34 cellular contexts compared by ENCODE assay signal in genomic region chr2:38930600-38930999, GRCh38. TPM values are rescaled to one million over a fixed set of nuclear protein-coding genes. Genes with fewer than 3 reads are reported as not detected.
DNase-seq lines count a peak whose midpoint lies in the region; ATAC-seq, FAIRE-seq and TF ChIP-seq lines count a peak whose summit lies in the region.
"Had no signal": no experiment of that assay in that cellular context is flagged by ENCODE, and none has a peak within 500 bp of the region (broad histone marks: within the 10 kb centered on the region; RNA-seq: fewer than 3 reads in every experiment).

No MANE protein-coding gene starts in this region.

- BruUV-seq in PC-3 (replicated peaks; lab: Mats Ljungman, UMichigan), result no TSS peak
- BruUV-seq in K562 (replicated peaks; lab: Mats Ljungman, UMichigan), result no TSS peak

- POLR2A ChIA-PET in PC-3 (lab: Charles Lee; ENCODE audit: unreplicated experiment), result no interaction called here
- POLR2A ChIA-PET in K562 (lab: Yijun Ruan, JAX), result no interaction called here

- H3K9me3 ChIP-seq in PC-3 (ENCODE audit: low read length) (no peaks in the 10 kb centered on the region), K562 (replicated peaks; ENCODE audit: control insufficient read depth, insufficient read depth, low read depth, low read length) (no peaks in the 10 kb centered on the region), testis (no peaks in the 10 kb centered on the region)
- H3K9me3 ChIP-seq: A549; BE2C; BLaER1; BLaER1 treated with 17β-estradiol and CSF1 and Interleukin-3, amounts not matched to agents 10 nM and 100 nM; Caco-2 had no signal

- TF ChIP-seq POLR2A in K562 (conservative IDR thresholded peaks at IDR 0.05) (no peak), testis (IDR thresholded peaks at IDR 0.05) (no peak)

- FAIRE-seq in TTC549 (lab: Jason Lieb, UNC) (peak; percentile 13), K562 (lab: Jason Lieb, UNC) (no peak)
- FAIRE-seq: A549, D721Med had no signal

- in situ Hi-C loops in K562 (cut with MboI), result loop anchor here (25.0 kb wide), 1 partner anchor 307 kb away; the partner anchor contains the start of gene CDKL4

- H3K4me3 ChIP-seq in PC-3 (ENCODE audit: low read length), result no peak overlapping the region
- no peak overlapping the region for H3K4me3 ChIP-seq in K562
- H3K4me3 ChIP-seq in testis, result no peak overlapping the region
- H3K4me3 ChIP-seq: A549; BLaER1; BLaER1 treated with 17β-estradiol and CSF1 and Interleukin-3, amounts not matched to agents 10 nM and 100 nM had no signal

- H3K79me2 ChIP-seq in PC-3 (ENCODE audit: low read length) (no peaks in the 10 kb centered on the region), K562 (ENCODE audit: control insufficient read depth, insufficient read depth, low read length) (no peaks in the 10 kb centered on the region)

- WGBS in K562 (ENCODE audit: insufficient coverage, low coverage, missing lambda C conversion rate), result 5% methylated on average over 2 of the region's 2 CpGs
- WGBS in testis, 2 donors, result 85 to 90% methylated on average over 2 of the region's 2 CpGs

- no peak for TF ChIP-seq EP300 in K562 (IDR thresholded peaks at IDR 0.05; ENCODE audit: low read length)

- CTCF ChIA-PET in PC-3 (lab: Charles Lee), result no interaction called here
- CTCF ChIA-PET in K562 (lab: Yijun Ruan, JAX; ENCODE audit: low intra/inter-chr PET ratio), result no interaction called here

- H3K4me1 ChIP-seq in PC-3 (ENCODE audit: insufficient read depth, low read length) (peaks cover 3% of the 10 kb centered on the region; the same call in 1 of the 2 replicates), K562 (replicated peaks in 1 of 2; ENCODE audit: control insufficient read depth in 2 of 2, insufficient read depth in 2 of 2, low read length in 2 of 2) (no peaks in the 10 kb centered on the region), testis (no peaks in the 10 kb centered on the region)
- H3K4me1 ChIP-seq: A549 had no signal

- H4K20me1 ChIP-seq in PC-3 (ENCODE audit: low read length) (no peaks in the 10 kb centered on the region), K562 (replicated peaks; ENCODE audit: control insufficient read depth, insufficient read depth, low read length) (no peaks in the 10 kb centered on the region)
- H4K20me1 ChIP-seq: BLaER1; BLaER1 treated with 17β-estradiol and CSF1 and Interleukin-3, amounts not matched to agents 10 nM and 100 nM had no signal

- H3K27me3 ChIP-seq in PC-3 (ENCODE audit: low read length) (no peaks in the 10 kb centered on the region), K562 (ENCODE audit: control insufficient read depth in 2 of 2, insufficient read depth in 2 of 2, low read length in 2 of 2) (peaks cover 2 to 4% of the 10 kb centered on the region in 2 experiments; a peak in 2 of 5 replicates), testis (no peaks in the 10 kb centered on the region)
- H3K27me3 ChIP-seq: BE2C; BLaER1; BLaER1 treated with 17β-estradiol and CSF1 and Interleukin-3, amounts not matched to agents 10 nM and 100 nM had no signal

- TF ChIP-seq CTCF in PC-3 (conservative IDR thresholded peaks at IDR 0.05; ENCODE audit: low read depth, low read length) (no peak), K562 (IDR thresholded peaks at IDR 0.05 in 2 of 3, conservative IDR thresholded peaks at IDR 0.05 in 1 of 3; ENCODE audit: insufficient read depth in 2 of 3, low read depth in 1 of 3, low read length in 3 of 3) (no peak), testis (IDR thresholded peaks at IDR 0.05) (no peak)

- no peak for TF ChIP-seq RAD21 in K562 (CRISPR knock-in tag; conservative IDR thresholded peaks at IDR 0.05 in 1 of 2, IDR thresholded peaks at IDR 0.05 in 1 of 2)

- H3K9ac ChIP-seq in PC-3 (ENCODE audit: low read length) (no peak overlapping the region), K562 (ENCODE audit: insufficient read depth in 1 of 2, low read depth in 2 of 2, low read length in 2 of 2) (no peak overlapping the region)
- H3K9ac ChIP-seq: BLaER1; BLaER1 treated with 17β-estradiol and CSF1 and Interleukin-3, amounts not matched to agents 10 nM and 100 nM had no signal

- H3K4me2 ChIP-seq in PC-3 (ENCODE audit: low read length) (no peak overlapping the region), K562 (ENCODE audit: insufficient read depth, low read length) (no peak overlapping the region)
- H3K4me2 ChIP-seq: A549; BLaER1; BLaER1 treated with 17β-estradiol and CSF1 and Interleukin-3, amounts not matched to agents 10 nM and 100 nM had no signal

- H3K27ac ChIP-seq in PC-3 (ENCODE audit: low read length), result no peak overlapping the region
- no peak overlapping the region for H3K27ac ChIP-seq in K562 (ENCODE audit: extremely low read depth, low read depth, low read length)
- H3K27ac ChIP-seq in testis, result no peak overlapping the region
- H3K27ac ChIP-seq: 22Rv1; A549; BLaER1; BLaER1 treated with 17β-estradiol and CSF1 and Interleukin-3, amounts not matched to agents 10 nM and 100 nM; C4-2B had no signal

- intact Hi-C loops in PC-3 (cut with micrococcal nuclease) (no loop called here), K562 (cut with micrococcal nuclease) (loop anchor here (5.0 kb wide), 1 partner anchor 103 kb away; no protein-coding TSS in a partner anchor), testis (cut with DNase I; ENCODE audit: low total_unique reads) (no loop called here)

- no peaks in the 10 kb centered on the region for H3K9me1 ChIP-seq in K562 (ENCODE audit: control insufficient read depth, insufficient read depth, low read length)

- H3K9me2 ChIP-seq in PC-3 (replicated peaks; ENCODE audit: low read length), result no peaks in the 10 kb centered on the region

- ATAC-seq in PC-3 (no peak), K562 (no peak)
- ATAC-seq: A549; CD8-positive, alpha-beta T cell had no signal

- no peaks in the 10 kb centered on the region for H3K36me3 ChIP-seq in PC-3 (ENCODE audit: low read depth, low read length)
- no peaks in the 10 kb centered on the region for H3K36me3 ChIP-seq in K562 (ENCODE audit: control insufficient read depth, insufficient read depth, low read length)
- H3K36me3 ChIP-seq in testis (ENCODE audit: low read depth, missing control alignments), result no peaks in the 10 kb centered on the region
- H3K36me3 ChIP-seq: BE2C; BLaER1; BLaER1 treated with 17β-estradiol and CSF1 and Interleukin-3, amounts not matched to agents 10 nM and 100 nM had no signal

- DNase-seq in PC-3, result no peak
- no peak for DNase-seq in K562 (ENCODE audit: extremely low read depth in 1 of 4, low spot score in 3 of 4)
- no peak for DNase-seq in ecto neural progenitor cell (ENCODE audit: low spot score)
- no peak for DNase-seq in NCI-H2029 (lab: John Stamatoyannopoulos, UW)
- DNase-seq in testis, result no peak
- DNase-seq: 8988T; ACHN; AML-193; BE2C; C1 segment of cervical spinal cord; Caco-2; Calu3; CD4-positive, alpha-beta memory T cell; CD4-positive, alpha-beta T cell; CD4-positive, CD25-positive, alpha-beta regulatory T cell; CD8-positive, alpha-beta memory T cell; CD8-positive, alpha-beta T cell; COR-L47; DMS 273 treated with DMSO at 0.1 percent for 48 hours; DMS153; DMS53; DMS79; DMS79 treated with DMSO at 0.1 percent for 48 hours; DND-41; EL had no signal

- 0 out of 2 replicates have a peak overlapping the region, but pooled peaks have one; percentile 26 for H2AFZ ChIP-seq in PC-3 (ENCODE audit: low read length)
- H2AFZ ChIP-seq in K562 (ENCODE audit: low read depth, low read length), result no peak overlapping the region; the same call in 1 of the 2 replicates

- no peaks in the 10 kb centered on the region for H3F3A ChIP-seq in PC-3 (ENCODE audit: low read length, unreplicated experiment)

RNA-seq across cellular contexts. Expression of gene ARHGEF33, which starts 40.9 kb away (rescaled TPM):
- 0.04 and 0.06 TPM in 2 replicates for total RNA-seq in PC-3 (2014; rRNA removed)
- 0.35 TPM in 1 of 2 replicates, not detected in the other for total RNA-seq in K562 (2011; cell fraction: chromatin; rRNA removed; ENCODE audit: low replicate concordance)
- total RNA-seq in K562 (2011; cell fraction: nucleolus; rRNA removed), result not detected in 2 replicates
- total RNA-seq in K562 (2011; cell fraction: nucleoplasm; rRNA removed), result not detected in 2 replicates
- total RNA-seq in K562 (2014; rRNA removed), result 0.04 TPM in 1 of 2 replicates, not detected in the other
- total RNA-seq in K562 (2014; rRNA removed; fragmentation: Illumina TruSeq; extraction: Trizol), result not detected in 2 replicates
- 0.04 TPM in 1 of 2 replicates, not detected in the other for total RNA-seq in K562 (2015; rRNA removed; fragmentation: Illumina TruSeq; extraction: Trizol)
- total RNA-seq in K562 (2021), result 0.02 TPM in 1 of 2 replicates, not detected in the other
- 0.01 and 0.03 TPM in 2 replicates for polyA plus RNA-seq in K562 (2011; rRNA removed)
- polyA plus RNA-seq in K562 (2011; cell fraction: cytosol; rRNA removed), result 0.01 and 0.04 TPM in 2 replicates
- 0.07 and 0.10 TPM in 2 replicates for polyA plus RNA-seq in K562 (2011; cell fraction: nucleus; rRNA removed)
- 0.01 TPM in 1 of 2 replicates, not detected in the other for polyA plus RNA-seq in K562 (2012)
- not detected in 2 replicates for polyA plus RNA-seq in K562 (2014; fragmentation: Illumina TruSeq; extraction: Trizol)
- under 1 TPM in 1 of 2 experiments, not detected in 1; 0.08 TPM for polyA plus RNA-seq in K562 (2014; fragmentation: Nextera tagmentation; extraction: Ambion mirVana)
- not detected in 2 replicates for polyA plus RNA-seq in K562 (2014; rRNA removed)
- 0.03 TPM in 1 of 2 replicates, not detected in the other for polyA minus RNA-seq in K562 (2011; rRNA and poly(A)+ RNA removed)
- polyA minus RNA-seq in K562 (2011; cell fraction: cytosol; rRNA and poly(A)+ RNA removed), result not detected in 2 replicates
- polyA minus RNA-seq in K562 (2011; cell fraction: nucleus; rRNA and poly(A)+ RNA removed), result 0.11 TPM in 1 of 2 replicates, not detected in the other
- total RNA-seq in testis, result 1 to 10 TPM; 5.9 to 6.2 TPM
- 16.7 TPM for polyA plus RNA-seq in testis (ENCODE audit: insufficient read depth, low read depth, low replicate concordance)
- total RNA-seq: Caco-2; CD4-positive, alpha-beta T cell; CD4-positive, CD25-positive, alpha-beta regulatory T cell; CD8-positive, alpha-beta T cell; Daoy had no signal
- polyA plus RNA-seq: CD14-positive monocyte; CD8-positive, alpha-beta memory T cell had no signal

RNA-seq across cellular contexts. Expression of gene MORN2, which starts 54.8 kb away (rescaled TPM):
- total RNA-seq in PC-3 (2014; rRNA removed) (9.6 and 24.4 TPM in 2 replicates), K562 (2014; rRNA removed) (10.4 and 10.8 TPM in 2 replicates), K562 (2014; rRNA removed; fragmentation: Illumina TruSeq; extraction: Trizol) (20.8 and 21.1 TPM in 2 replicates), K562 (2015; rRNA removed; fragmentation: Illumina TruSeq; extraction: Trizol) (16.9 and 23.6 TPM in 2 replicates), K562 (2021) (10.2 and 10.4 TPM in 2 replicates), testis (100 to 1,000 TPM in 1 of 2 donors, 10 to 100 TPM in 1; 50.5 to 123 TPM)
- 0.67 and 0.81 TPM in 2 replicates for total RNA-seq in K562 (2011; cell fraction: chromatin; rRNA removed; ENCODE audit: low replicate concordance)
- 1.2 and 2.2 TPM in 2 replicates for total RNA-seq in K562 (2011; cell fraction: nucleolus; rRNA removed)
- total RNA-seq in K562 (2011; cell fraction: nucleoplasm; rRNA removed), result 2.1 and 2.8 TPM in 2 replicates
- polyA plus RNA-seq in K562 (2011; rRNA removed) (11.9 and 18.5 TPM in 2 replicates), K562 (2014; fragmentation: Illumina TruSeq; extraction: Trizol) (15.3 and 16.9 TPM in 2 replicates), K562 (2014; fragmentation: Nextera tagmentation; extraction: Ambion mirVana) (10 to 100 TPM; 35.4 to 39.5 TPM), K562 (2014; rRNA removed) (19.4 and 25.8 TPM in 2 replicates), testis (ENCODE audit: insufficient read depth, low read depth, low replicate concordance) (279 TPM)
- polyA plus RNA-seq in K562 (2011; cell fraction: cytosol; rRNA removed), result 3.2 and 6.2 TPM in 2 replicates
- polyA plus RNA-seq in K562 (2011; cell fraction: nucleus; rRNA removed), result 1.7 and 3.2 TPM in 2 replicates
- polyA plus RNA-seq in K562 (2012), result 12.1 and 35.2 TPM in 2 replicates
- 9.4 and 10.2 TPM in 2 replicates for polyA minus RNA-seq in K562 (2011; rRNA and poly(A)+ RNA removed)
- polyA minus RNA-seq in K562 (2011; cell fraction: cytosol; rRNA and poly(A)+ RNA removed), result 3.2 TPM in 1 of 2 replicates, not detected in the other
- polyA minus RNA-seq in K562 (2011; cell fraction: nucleus; rRNA and poly(A)+ RNA removed), result 0.67 and 1.00 TPM in 2 replicates

RNA-seq across cellular contexts. Expression of gene DHX57, which starts 54.9 kb away (rescaled TPM):
- total RNA-seq in PC-3 (2014; rRNA removed), result 16.6 and 17.5 TPM in 2 replicates
- 30.4 and 67.1 TPM in 2 replicates for total RNA-seq in K562 (2011; cell fraction: chromatin; rRNA removed; ENCODE audit: low replicate concordance)
- 13.2 and 20.3 TPM in 2 replicates for total RNA-seq in K562 (2011; cell fraction: nucleolus; rRNA removed)
- 27.6 and 28.2 TPM in 2 replicates for total RNA-seq in K562 (2011; cell fraction: nucleoplasm; rRNA removed)
- 15.1 and 15.8 TPM in 2 replicates for total RNA-seq in K562 (2014; rRNA removed)
- 20.8 and 22.1 TPM in 2 replicates for total RNA-seq in K562 (2014; rRNA removed; fragmentation: Illumina TruSeq; extraction: Trizol)
- total RNA-seq in K562 (2015; rRNA removed; fragmentation: Illumina TruSeq; extraction: Trizol), result 17.0 and 20.2 TPM in 2 replicates
- 18.4 and 20.1 TPM in 2 replicates for total RNA-seq in K562 (2021)
- 15.9 and 23.6 TPM in 2 replicates for polyA plus RNA-seq in K562 (2011; rRNA removed)
- 5.8 and 8.1 TPM in 2 replicates for polyA plus RNA-seq in K562 (2011; cell fraction: cytosol; rRNA removed)
- polyA plus RNA-seq in K562 (2011; cell fraction: nucleus; rRNA removed), result 13.0 and 13.4 TPM in 2 replicates
- polyA plus RNA-seq in K562 (2012), result 8.7 and 11.1 TPM in 2 replicates
- polyA plus RNA-seq in K562 (2014; fragmentation: Illumina TruSeq; extraction: Trizol), result 15.6 and 17.9 TPM in 2 replicates
- polyA plus RNA-seq in K562 (2014; fragmentation: Nextera tagmentation; extraction: Ambion mirVana), result 10 to 100 TPM in 1 of 2 experiments, 1 to 10 TPM in 1; 7.4 to 10.2 TPM
- polyA plus RNA-seq in K562 (2014; rRNA removed), result 13.1 and 14.8 TPM in 2 replicates
- 41.6 and 43.8 TPM in 2 replicates for polyA minus RNA-seq in K562 (2011; rRNA and poly(A)+ RNA removed)
- 16.9 and 25.6 TPM in 2 replicates for polyA minus RNA-seq in K562 (2011; cell fraction: cytosol; rRNA and poly(A)+ RNA removed)
- polyA minus RNA-seq in K562 (2011; cell fraction: nucleus; rRNA and poly(A)+ RNA removed), result 9.4 and 16.1 TPM in 2 replicates
- total RNA-seq in testis, result 10 to 100 TPM; 36.8 to 74.2 TPM
- 63.7 TPM for polyA plus RNA-seq in testis (ENCODE audit: insufficient read depth, low read depth, low replicate concordance)
